ENCODE assay signal across 8 cellular contexts in genomic region chr11:125165111-125165663, GRCh38. TPM values are rescaled to one million over a fixed set of nuclear protein-coding genes. Genes with fewer than 3 reads are reported as not detected.
DNase-seq lines count a peak whose midpoint lies in the region; ATAC-seq, FAIRE-seq and TF ChIP-seq lines count a peak whose summit lies in the region.

No MANE protein-coding gene starts in this region.

- TF ChIP-seq CTCF in H1 (IDR thresholded peaks at IDR 0.05; ENCODE audit: control extremely low read depth in 1 of 3, insufficient read depth in 1 of 3, low read depth in 1 of 3, low read length in 3 of 3) = no peak
- no peak for TF ChIP-seq CTCF in mucosa of descending colon (IDR thresholded peaks at IDR 0.05)
- no peak for TF ChIP-seq CTCF in uterus (IDR thresholded peaks at IDR 0.05)

- no peak overlapping the region for H3K14ac ChIP-seq in H1 (ENCODE audit: insufficient read length)

- no peaks in the 10 kb centered on the region for H4K20me1 ChIP-seq in H1 (replicated peaks in 1 of 2; ENCODE audit: control insufficient read depth in 1 of 2, insufficient read depth in 2 of 2, low read length in 2 of 2)

- no peak overlapping the region for H4K5ac ChIP-seq in H1 (ENCODE audit: insufficient read length, low read depth, low read length)

- TF ChIP-seq RAD21 in H1 (IDR thresholded peaks at IDR 0.05 in 1 of 2, conservative IDR thresholded peaks at IDR 0.05 in 1 of 2; ENCODE audit: low read depth in 2 of 2, low read length in 2 of 2) = no peak

- CTCF ChIA-PET in H1 (lab: Charles Lee; ENCODE audit: partially characterized antibody) = interaction anchor here (0.6 to 13.4 kb wide), 18 partner anchors 10 to 206 kb away, joined by 3 to 123 read pairs (median 4); no protein-coding TSS in a partner anchor

- DNase-seq in AG20443 (ENCODE audit: low spot score) = peak; percentile 60
- peak in 1 of 2 experiments; percentile 73 for DNase-seq in H1 (ENCODE audit: low read depth in 1 of 2, low spot score in 2 of 2)
- DNase-seq in mucosa of descending colon = peak in 1 of 3 donors; percentile 32
- DNase-seq in uterus = peak in 1 of 2 donors; percentile 45
- no peak for DNase-seq in kidney glomerular epithelial cell (lab: John Stamatoyannopoulos, UW)

- H2BK12ac ChIP-seq in H1 (ENCODE audit: low read depth, low read length) = 0 out of 2 replicates have a peak overlapping the region, but pooled peaks have one; percentile 60

- H3K36me3 ChIP-seq in H1 (ENCODE audit: control insufficient read depth in 2 of 4, insufficient read depth in 4 of 4, low read length in 3 of 4) (no peaks in the 10 kb centered on the region), mucosa of descending colon (ENCODE audit: low read depth) (no peaks in the 10 kb centered on the region), uterus (no peaks in the 10 kb centered on the region)

- no peak overlapping the region for H2BK5ac ChIP-seq in H1 (ENCODE audit: low read depth, low read length)

- no peak overlapping the region for H3K56ac ChIP-seq in H1 (replicated peaks; ENCODE audit: insufficient read length, low read depth, low read length)

- H3K4ac ChIP-seq in H1 (replicated peaks; ENCODE audit: insufficient read length, low read depth, low read length) = no peak overlapping the region

- no peak overlapping the region for H3K23ac ChIP-seq in H1 (ENCODE audit: insufficient read length)

- intact Hi-C loops in mucosa of descending colon (cut with DNase I, micrococcal nuclease) (loop anchor here in 1 of 2 donors (5.0 kb wide), 1 partner anchor 182 kb away; no protein-coding TSS in a partner anchor), uterus (cut with DNase I; ENCODE audit: low total_unique reads) (loop anchor here (5.0 kb wide), 1 partner anchor 182 kb away; no protein-coding TSS in a partner anchor)

- H3K23me2 ChIP-seq in H1 (ENCODE audit: low read depth, low read length) = peaks cover 25% of the 10 kb centered on the region

- no peak for TF ChIP-seq EP300 in H1 (IDR thresholded peaks at IDR 0.05; ENCODE audit: borderline replicate concordance in 1 of 2, low read depth in 2 of 2, low read length in 2 of 2)

- peak; percentile 43 for ATAC-seq in GM19035 (IDR thresholded peaks at IDR 0.05; ENCODE audit: unreplicated experiment)
- peak; percentile 60 for ATAC-seq in SK-N-SH treated with all-trans-retinoic acid at 6 μM for 48 hours
- peak; percentile 28 for ATAC-seq in mucosa of descending colon
- ATAC-seq in HG02642 (IDR thresholded peaks at IDR 0.05; ENCODE audit: poor library complexity, unreplicated experiment) = no peak

- H4K8ac ChIP-seq in H1 (ENCODE audit: extremely low read depth, insufficient read depth, low read length) = no peak overlapping the region

- H3K79me2 ChIP-seq in H1 (ENCODE audit: control insufficient read depth in 1 of 2, insufficient read depth in 2 of 2, low read length in 2 of 2) = no peaks in the 10 kb centered on the region

- H3K4me2 ChIP-seq in H1 (ENCODE audit: insufficient read depth in 1 of 2, low read depth in 2 of 2, low read length in 2 of 2) = peak overlapping the region; percentile 97 to 98

- no peak overlapping the region for H2AK5ac ChIP-seq in H1 (ENCODE audit: low read depth, low read length)

- peak overlapping the region; percentile 6; the same call in 1 of the 2 replicates for H2AFZ ChIP-seq in H1 (ENCODE audit: low read length)

- WGBS in H1 (ENCODE audit: extremely low coverage in 1 of 2, insufficient coverage in 1 of 2, insufficient read length in 1 of 2, insufficient replicate concordance in 2 of 2, low coverage in 1 of 2, low lambda C conversion rate in 2 of 2, missing lambda C conversion rate in 1 of 2), 2 experiments = 2% methylated on average over 36 of the region's 67 CpGs; no CpG with 5 or more reads in 1 of the 2 experiments

- FAIRE-seq in H1 (lab: Jason Lieb, UNC) = no peak

- POLR2A ChIA-PET in H1 (lab: Charles Lee; ENCODE audit: partially characterized antibody) = interaction anchor here (0.8 to 3.1 kb wide), 10 partner anchors 8 to 351 kb away, joined by 3 to 15 read pairs (median 3); no protein-coding TSS in a partner anchor

- H3K4me3 ChIP-seq in H1 (ENCODE audit: extremely low read depth in 1 of 4, insufficient read depth in 2 of 4, low read depth in 3 of 4, low read length in 4 of 4) = peak overlapping the region; percentile 52 to 74 (median 60)
- H3K4me3 ChIP-seq in mucosa of descending colon = peak overlapping the region; percentile 22
- H3K4me3 ChIP-seq in uterus = peak overlapping the region; percentile 55 to 83

- H3K9me3 ChIP-seq in H1 (ENCODE audit: insufficient read depth in 2 of 2, low read depth in 1 of 2, low read length in 1 of 2) (no peaks in the 10 kb centered on the region), mucosa of descending colon (no peaks in the 10 kb centered on the region), uterus (no peaks in the 10 kb centered on the region)

- H3K18ac ChIP-seq in H1 (ENCODE audit: extremely low read depth, low read length) = peak overlapping the region; percentile 64

- peak overlapping the region in 3 of 4 experiments; percentile 38 to 51 (median 42); a peak in 3 of 7 replicates for H3K9ac ChIP-seq in H1 (replicated peaks in 1 of 4; ENCODE audit: extremely low read depth in 1 of 4, low read depth in 3 of 4, low read length in 3 of 4)

- no peaks in the 10 kb centered on the region for H3K79me1 ChIP-seq in H1 (ENCODE audit: low read depth, low read length)

- no peak overlapping the region for H4K91ac ChIP-seq in H1 (replicated peaks; ENCODE audit: insufficient read length, low read length)

- H3K4me1 ChIP-seq in H1 (replicated peaks in 1 of 4; ENCODE audit: control insufficient read depth in 3 of 4, insufficient read depth in 4 of 4, low read length in 3 of 4) (peaks cover 25 to 50% (median 34%) of the 10 kb centered on the region in 4 experiments), mucosa of descending colon (ENCODE audit: low read depth) (peaks cover 11% of the 10 kb centered on the region), uterus (no peaks in the 10 kb centered on the region)

- no peak overlapping the region for H2BK15ac ChIP-seq in H1 (ENCODE audit: low read length)

- H3K27me3 ChIP-seq in H1 (replicated peaks in 1 of 4; ENCODE audit: control insufficient read depth in 3 of 4, extremely low read depth in 1 of 4, insufficient read depth in 3 of 4, low read length in 3 of 4) (peaks cover 14 to 47% (median 41%) of the 10 kb centered on the region in 4 experiments), uterus (no peaks in the 10 kb centered on the region)

- no peak overlapping the region for H2BK120ac ChIP-seq in H1 (replicated peaks; ENCODE audit: low read depth, low read length)

- no peak for TF ChIP-seq POLR2A in H1 (IDR thresholded peaks at IDR 0.05; ENCODE audit: control extremely low read depth in 1 of 2, low read depth in 2 of 2, low read length in 2 of 2)
- TF ChIP-seq POLR2A in uterus (IDR thresholded peaks at IDR 0.05) = no peak

- no peak overlapping the region for H3K27ac ChIP-seq in H1 (ENCODE audit: low read depth, low read length)
- H3K27ac ChIP-seq in uterus = peak overlapping the region; percentile 79 to 91

- H2BK20ac ChIP-seq in H1 (ENCODE audit: low read length) = no peak overlapping the region

TF ChIP-seq in H1, 55 proteins besides CTCF, POLR2A, EP300 and RAD21:
- TF ChIP-seq TAF7 (optimal IDR thresholded peaks at IDR 0.05; ENCODE audit: borderline replicate concordance, low read depth, low read length) (no peak), E2F6 (IDR thresholded peaks at IDR 0.05) (peak; percentile 31), SIN3A (conservative IDR thresholded peaks at IDR 0.05 in 1 of 2, IDR thresholded peaks at IDR 0.05 in 1 of 2; ENCODE audit: low read depth in 1 of 2, low read length in 2 of 2) (no peak)

RNA-seq across cellular contexts. Expression of gene PKNOX2, which starts 0.6 kb away (rescaled TPM):
- total RNA-seq in H1 (2021; fragmentation: NEBNext Ultra II Directional; extraction: Animal tissue kit (Norgen Biotek cat#: 25700)) = 1.9 and 2.0 TPM in 2 replicates
- 2.0 and 2.5 TPM in 2 replicates for polyA plus RNA-seq in H1 (2011; rRNA removed)
- polyA plus RNA-seq in H1 (2011; cell fraction: cytosol; rRNA removed) = 1.3 TPM
- polyA plus RNA-seq in H1 (2011; cell fraction: nucleus; rRNA removed) = 2.1 TPM
- 2.4 to 3.4 TPM (median 2.8 TPM) in 4 replicates for polyA plus RNA-seq in H1 (2012, experiment 1 of 2)
- polyA plus RNA-seq in H1 (2012, experiment 2 of 2) = 1.4 TPM
- 0.26 TPM for polyA plus RNA-seq in H1 (2013, experiment 1 of 2)
- polyA plus RNA-seq in H1 (2013, experiment 2 of 2) = 0.24 TPM
- 1.8 and 1.9 TPM in 2 replicates for polyA minus RNA-seq in H1 (2011; rRNA and poly(A)+ RNA removed)
- polyA minus RNA-seq in H1 (2011; cell fraction: cytosol; rRNA and poly(A)+ RNA removed) = 1.4 TPM
- 5.6 TPM for polyA minus RNA-seq in H1 (2011; cell fraction: nucleus; rRNA and poly(A)+ RNA removed)
- total RNA-seq in mucosa of descending colon (1 to 10 TPM; 1.5 to 4.0 (median 1.9) TPM), uterus (10 to 100 TPM in 1 of 4 donors, 1 to 10 TPM in 2, under 1 TPM in 1; 0.29 to 22.7 (median 3.3) TPM)

RNA-seq across cellular contexts. Expression of gene TMEM218, which starts 53.8 kb away (rescaled TPM):
- 17.0 and 17.3 TPM in 2 replicates for total RNA-seq in H1 (2021; fragmentation: NEBNext Ultra II Directional; extraction: Animal tissue kit (Norgen Biotek cat#: 25700))
- 30.5 and 33.5 TPM in 2 replicates for polyA plus RNA-seq in H1 (2011; rRNA removed)
- 29.4 TPM for polyA plus RNA-seq in H1 (2011; cell fraction: cytosol; rRNA removed)
- 15.6 TPM for polyA plus RNA-seq in H1 (2011; cell fraction: nucleus; rRNA removed)
- 16.9 to 20.3 TPM (median 18.0 TPM) in 4 replicates for polyA plus RNA-seq in H1 (2012, experiment 1 of 2)
- 13.3 TPM for polyA plus RNA-seq in H1 (2012, experiment 2 of 2)
- polyA plus RNA-seq in H1 (2013, experiment 1 of 2) = 13.5 TPM
- 15.3 TPM for polyA plus RNA-seq in H1 (2013, experiment 2 of 2)
- polyA minus RNA-seq in H1 (2011; rRNA and poly(A)+ RNA removed) = 11.7 and 14.4 TPM in 2 replicates
- polyA minus RNA-seq in H1 (2011; cell fraction: cytosol; rRNA and poly(A)+ RNA removed) = 8.3 TPM
- polyA minus RNA-seq in H1 (2011; cell fraction: nucleus; rRNA and poly(A)+ RNA removed) = 13.3 TPM
- 10 to 100 TPM; 12.5 to 16.9 (median 16.1) TPM for total RNA-seq in mucosa of descending colon
- total RNA-seq in uterus = 10 to 100 TPM in 2 of 4 donors, 1 to 10 TPM in 2; 3.2 to 45.9 (median 12.0) TPM
